In genomic region chr16:25084797-25085196, GRCh38 we compare ENCODE assay signal across 36 cellular contexts.
"Had no signal": no experiment of that assay in that cellular context is flagged by ENCODE, and none has a peak within 500 bp of the region (broad histone marks: within the 10 kb centered on the region; RNA-seq: fewer than 3 reads in every experiment).

No MANE protein-coding gene starts in this region.

- H3K27me3 ChIP-seq: MG63 had no signal

- H3K36me3 ChIP-seq: MG63 had no signal

- DNase-seq: Karpas-422, Kasumi-1, MG63, MM.1S, MV-4-11, NCI-H1048, NCI-H1092, NCI-H1092 treated with DMSO at 0.1 percent for 48 hours, NCI-H1105, NCI-H1105 treated with DMSO at 0.1 percent for 48 hours, NCI-H1417, NCI-H1417 treated with DMSO at 0.1 percent for 48 hours, NCI-H1436, NCI-H1436 treated with DMSO at 0.1 percent for 48 hours, NCI-H146, NCI-H1694, NCI-H1694 treated with DMSO at 0.1 percent for 48 hours, NCI-H187, NCI-H187 treated with DMSO at 0.1 percent for 48 hours, NCI-H1930, NCI-H2029, NCI-H2029 treated with DMSO at 0.1 percent for 48 hours, NCI-H2081, NCI-H2081 treated with DMSO at 0.1 percent for 48 hours, NCI-H2107, NCI-H2171, NCI-H2171 treated with DMSO at 0.1 percent for 48 hours, NCI-H2227 treated with DMSO at 0.1 percent for 48 hours, NCI-H226, NCI-H345, NCI-H446, NCI-H446 treated with DMSO at 0.1 percent for 48 hours, NCI-H510A, NCI-H510A treated with DMSO at 0.1 percent for 48 hours, NCI-H524 treated with DMSO at 0.1 percent for 48 hours, NCI-H526 had no signal

- H3K9me3 ChIP-seq: MG63 had no signal

- H3K4me3 ChIP-seq: MG63 had no signal
